10 cellular contexts compared by ENCODE assay signal in the genomic region with DNA sequence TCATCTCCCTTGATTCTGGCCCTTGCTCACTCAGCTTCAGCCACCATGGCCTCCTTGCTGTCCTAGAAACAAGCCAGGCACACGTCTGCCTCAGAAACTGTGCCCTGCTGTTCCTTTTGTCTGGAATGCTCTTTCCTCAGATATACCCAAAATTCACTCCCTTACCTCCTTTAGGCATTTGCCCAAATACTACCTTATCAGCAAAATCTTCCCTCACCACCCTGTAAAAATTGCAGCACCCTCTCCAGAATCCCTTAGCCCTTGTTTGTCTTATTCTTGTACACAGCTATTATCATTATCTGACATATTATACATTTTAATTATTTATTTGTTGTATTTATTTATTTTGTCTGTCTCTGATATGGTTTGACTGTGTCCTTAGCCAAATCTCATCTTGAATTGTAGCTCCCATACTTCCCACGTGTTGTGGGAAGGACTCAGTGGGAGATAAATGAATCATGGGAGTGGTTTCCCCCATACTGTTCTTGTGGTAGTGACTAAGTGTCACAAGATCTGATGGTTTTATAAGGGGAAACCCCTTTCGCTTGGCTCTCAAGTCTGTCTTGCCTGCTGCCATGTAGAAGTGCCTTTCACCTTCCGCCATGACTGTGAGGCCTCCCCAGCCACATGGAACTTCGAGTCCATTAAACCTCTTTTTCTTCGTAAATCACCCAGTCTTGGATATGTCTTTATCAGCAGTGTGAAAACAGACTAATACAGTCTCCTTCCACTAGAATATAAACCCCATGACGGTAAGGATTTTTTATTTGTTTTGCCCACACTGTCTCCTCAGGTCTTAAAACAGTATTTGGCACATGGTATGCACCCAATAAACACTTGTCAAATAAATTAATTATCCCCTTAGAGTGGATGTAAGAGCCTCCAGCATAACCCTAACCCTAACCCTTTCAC. TPM values are rescaled to one million over a fixed set of nuclear protein-coding genes. Genes with fewer than 3 reads are reported as not detected.
A peak's percentile ranks its signal among the peaks of the same experiment; 100 is the strongest.
DNase-seq lines count a peak whose midpoint lies in the region; ATAC-seq and TF ChIP-seq lines count a peak whose summit lies in the region.
"Had no signal": no experiment of that assay in that cellular context is flagged by ENCODE, and none has a peak within 500 bp of the region (broad histone marks: within the 10 kb centered on the region; RNA-seq: fewer than 3 reads in every experiment).

No MANE protein-coding gene starts in this region.

- peaks cover 14% of the 10 kb centered on the region for H3K36me3 Mint-ChIP-seq in activated T-cell treated with anti-CD3 and anti-CD28 coated beads, Interleukin-2, amount 50 U/mL, for 24 hours (ENCODE audit: low read depth)
- H3K36me3 Mint-ChIP-seq in stimulated activated effector memory CD8-positive, alpha-beta T cell treated with anti-CD3 and anti-CD28 coated beads, Interleukin-12 subunit alpha, Interleukin-12 subunit beta, amount 100 ng/mL, for 72 hours, result peaks cover 6% of the 10 kb centered on the region
- H3K36me3 Mint-ChIP-seq: brain had no signal

- H3K27me3 Mint-ChIP-seq in activated T-cell treated with anti-CD3 and anti-CD28 coated beads, Interleukin-2, amount 50 U/mL, for 24 hours, result peaks cover 9% of the 10 kb centered on the region

- no peak overlapping the region for H3K4me3 Mint-ChIP-seq in activated T-cell treated with anti-CD3 and anti-CD28 coated beads, Interleukin-2, amount 50 U/mL, for 24 hours
- no peak overlapping the region for H3K4me3 Mint-ChIP-seq in stimulated activated effector memory CD8-positive, alpha-beta T cell treated with anti-CD3 and anti-CD28 coated beads, Interleukin-12 subunit alpha, Interleukin-12 subunit beta, amount 100 ng/mL, for 72 hours
- H3K4me3 Mint-ChIP-seq: brain had no signal

- H3K4me1 Mint-ChIP-seq in activated T-cell treated with anti-CD3 and anti-CD28 coated beads, Interleukin-2, amount 50 U/mL, for 24 hours (ENCODE audit: low read depth), result peaks cover 23% of the 10 kb centered on the region
- peaks cover 21% of the 10 kb centered on the region for H3K4me1 Mint-ChIP-seq in stimulated activated effector memory CD8-positive, alpha-beta T cell treated with anti-CD3 and anti-CD28 coated beads, Interleukin-12 subunit alpha, Interleukin-12 subunit beta, amount 100 ng/mL, for 72 hours

- H3K27ac Mint-ChIP-seq in activated T-cell treated with anti-CD3 and anti-CD28 coated beads, Interleukin-2, amount 50 U/mL, for 24 hours, result peak overlapping the region; percentile 77
- H3K27ac Mint-ChIP-seq in stimulated activated effector memory CD8-positive, alpha-beta T cell treated with anti-CD3 and anti-CD28 coated beads, Interleukin-12 subunit alpha, Interleukin-12 subunit beta, amount 100 ng/mL, for 72 hours, result peak overlapping the region; percentile 26

- DNase-seq in activated T-cell treated with anti-CD3 and anti-CD28 coated beads for 24 hours (ENCODE audit: low read depth) (peak; percentile 26), fibroblast of the aortic adventitia (ENCODE audit: low read depth) (peak; percentile 2), NCI-H2029 treated with DMSO at 0.1 percent for 48 hours (lab: John Stamatoyannopoulos, UW) (no peak), NCI-H524 treated with DMSO at 0.1 percent for 48 hours (lab: John Stamatoyannopoulos, UW) (no peak), retina (no peak)
- no peak for DNase-seq in activated T-cell treated with anti-CD3 and anti-CD28 coated beads, Interleukin-2, amount 50 U/mL, for 1 hour
- DNase-seq in activated T-cell treated with anti-CD3 and anti-CD28 coated beads, Interleukin-2, amount 50 U/mL, for 24 hours, result peak; percentile 43
- DNase-seq in stimulated activated effector memory CD8-positive, alpha-beta T cell treated with anti-CD3 and anti-CD28 coated beads, Interleukin-12 subunit alpha, Interleukin-12 subunit beta, amount 100 ng/mL, for 72 hours (ENCODE audit: low spot score in 2 of 2), result peak; percentile 17 to 65
- DNase-seq: NCI-H510A had no signal

- peaks cover 19% of the 10 kb centered on the region for H3K9me3 Mint-ChIP-seq in activated T-cell treated with anti-CD3 and anti-CD28 coated beads, Interleukin-2, amount 50 U/mL, for 24 hours
- peaks cover 9% of the 10 kb centered on the region for H3K9me3 Mint-ChIP-seq in stimulated activated effector memory CD8-positive, alpha-beta T cell treated with anti-CD3 and anti-CD28 coated beads, Interleukin-12 subunit alpha, Interleukin-12 subunit beta, amount 100 ng/mL, for 72 hours
- H3K9me3 Mint-ChIP-seq: brain had no signal

- no peak for TF ChIP-seq CTCF in fibroblast of the aortic adventitia (IDR thresholded peaks at IDR 0.05; ENCODE audit: insufficient read depth, low read length)

- peak; percentile 96 for ATAC-seq in stimulated activated effector memory CD8-positive, alpha-beta T cell treated with anti-CD3 and anti-CD28 coated beads, Interleukin-12 subunit alpha, Interleukin-12 subunit beta, amount 100 ng/mL, for 72 hours

- H3K4me3 ChIP-seq in fibroblast of the aortic adventitia (ENCODE audit: low read depth, low read length), result no peak overlapping the region

RNA-seq across cellular contexts. Expression of a gene that starts 60.0 kb away (rescaled TPM):
- total RNA-seq in fibroblast of the aortic adventitia (ENCODE audit: low replicate concordance), result 89.3 and 151 TPM in 2 replicates

Comparison
In these comparisons a context has a peak if more than half of its experiments do, and no peak if none do; other contexts are left out.
1. DNase-seq: peak in activated T-cell treated with anti-CD3 and anti-CD28 coated beads for 24 hours (single experiment), activated T-cell treated with anti-CD3 and anti-CD28 coated beads, Interleukin-2, amount 50 U/mL, for 24 hours (single experiment), fibroblast of the aortic adventitia (single experiment) and stimulated activated effector memory CD8-positive, alpha-beta T cell treated with anti-CD3 and anti-CD28 coated beads, Interleukin-12 subunit alpha, Interleukin-12 subunit beta, amount 100 ng/mL, for 72 hours (2 of 2); none in activated T-cell treated with anti-CD3 and anti-CD28 coated beads, Interleukin-2, amount 50 U/mL, for 1 hour (single experiment), NCI-H2029 treated with DMSO at 0.1 percent for 48 hours (single experiment), NCI-H524 treated with DMSO at 0.1 percent for 48 hours (single experiment) and retina (single experiment).